10 cellular contexts compared by ENCODE assay signal in genomic region chr17:30092886-30093285, GRCh38.
"Had no signal": no experiment of that assay in that cellular context is flagged by ENCODE, and none has a peak within 500 bp of the region (broad histone marks: within the 10 kb centered on the region; RNA-seq: fewer than 3 reads in every experiment).

No MANE protein-coding gene starts in this region.

- H3K4me1 ChIP-seq: uterus had no signal

- H3K27ac ChIP-seq: dorsolateral prefrontal cortex, gastrocnemius medialis, heart right ventricle, neutrophil, psoas muscle, spleen, tibial artery, upper lobe of left lung, uterus had no signal

- DNase-seq: spleen, tibial artery, upper lobe of left lung had no signal

- H3K4me3 ChIP-seq: gastrocnemius medialis, heart right ventricle, psoas muscle, tibial artery, upper lobe of left lung, uterus had no signal

- H3K36me3 ChIP-seq: gastrocnemius medialis, heart right ventricle, neutrophil, spleen, tibial artery, upper lobe of left lung, uterus had no signal

- H3K9me3 ChIP-seq: gastrocnemius medialis, heart right ventricle, neutrophil, psoas muscle, spleen, tibial artery, upper lobe of left lung, uterus had no signal

- H3K27me3 ChIP-seq: neutrophil, tibial artery, upper lobe of left lung, uterus had no signal

- ATAC-seq: stimulated activated memory B cell treated with anti-CD40 and anti-IgM and Interleukin-4, amounts not matched to agents 10 μg/mL and 1 μg/mL and 100 μg/mL, for 72 hours had no signal
